In the genomic region with DNA sequence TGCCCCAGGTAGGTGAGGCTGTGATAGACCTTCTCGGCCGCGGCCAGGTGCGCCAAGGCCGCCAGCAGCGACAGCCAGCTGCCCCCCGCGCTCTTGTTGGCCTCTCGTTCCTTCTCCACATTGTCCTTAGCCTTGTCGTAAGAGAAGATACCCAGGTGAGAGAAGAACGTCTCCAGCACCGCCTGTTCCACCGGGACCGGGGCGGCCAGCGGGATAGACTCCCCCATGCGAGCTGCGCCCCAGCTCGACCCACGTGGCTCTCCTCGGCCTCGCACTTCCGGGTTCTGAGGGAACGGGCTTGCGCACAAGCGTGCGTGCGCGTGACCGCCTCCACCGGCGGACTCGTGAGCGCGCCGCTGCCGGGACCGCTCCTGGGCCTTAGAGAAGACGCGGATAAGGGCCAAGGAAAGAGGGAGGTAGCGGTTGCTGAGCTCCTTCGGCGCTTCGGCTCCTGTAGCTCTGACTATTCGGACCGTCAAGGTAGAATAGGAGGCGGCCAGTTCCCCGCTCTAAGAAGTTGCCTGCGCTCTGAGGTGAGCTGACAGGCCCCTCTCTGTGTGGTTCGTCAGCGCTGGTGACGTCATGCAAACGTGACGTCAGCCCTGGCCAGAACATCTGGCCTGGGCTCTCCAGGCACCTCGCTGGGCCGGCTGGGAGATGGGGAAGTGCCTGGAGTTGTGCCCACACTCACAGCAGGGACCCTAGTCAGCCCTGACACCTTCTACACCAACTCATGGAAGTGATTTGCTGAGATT, we compare ENCODE assay signal across 8 cellular contexts. TPM values are rescaled to one million over a fixed set of nuclear protein-coding genes. Genes with fewer than 3 reads are reported as not detected.
DNase-seq lines count a peak whose midpoint lies in the region; ATAC-seq and FAIRE-seq lines count a peak whose summit lies in the region.

KICS2 (minus strand) TSS at position 286 of the 755 bp plus-strand sequence; CDS start at position 227, 59 bp downstream.

- H3K4me1 Mint-ChIP-seq in activated CD8-positive, alpha-beta memory T cell treated with anti-CD3 and anti-CD28 coated beads, Interleukin-2, amount 10 ng/mL, durations not matched to agents 7 days and 5 days: peaks cover 34% of the 10 kb centered on the region

- peak within 1 kb of the TSS; percentile 99 for H3K9ac ChIP-seq in endocrine pancreas (ENCODE audit: control insufficient read depth, insufficient read depth, low read length)

- no peaks in the 10 kb centered on the region for H3K9me3 Mint-ChIP-seq in activated CD8-positive, alpha-beta memory T cell treated with anti-CD3 and anti-CD28 coated beads, Interleukin-2, amount 10 ng/mL, durations not matched to agents 7 days and 5 days (ENCODE audit: low read depth)

- peak within 1 kb of the TSS; percentile 83 for H3K4me3 ChIP-seq in endocrine pancreas (ENCODE audit: control insufficient read depth, insufficient read depth, low read length)

- no peaks in the 10 kb centered on the region for H3K9me3 ChIP-seq in endocrine pancreas (ENCODE audit: control insufficient read depth, low read length)

- no peaks in the 10 kb centered on the region for H3K36me3 Mint-ChIP-seq in activated CD8-positive, alpha-beta memory T cell treated with anti-CD3 and anti-CD28 coated beads, Interleukin-2, amount 10 ng/mL, durations not matched to agents 7 days and 5 days

- in situ Hi-C loops in Caki2 (cut with HindIII; ENCODE audit: low pct_unique_long_range_greater_than_20kb, low sequenced_read_pairs): no loop called here

- peak within 1 kb of the TSS; percentile 94 for H3K4me3 Mint-ChIP-seq in activated CD8-positive, alpha-beta memory T cell treated with anti-CD3 and anti-CD28 coated beads, Interleukin-2, amount 10 ng/mL, durations not matched to agents 7 days and 5 days

- H3K27me3 Mint-ChIP-seq in activated CD8-positive, alpha-beta memory T cell treated with anti-CD3 and anti-CD28 coated beads, Interleukin-2, amount 10 ng/mL, durations not matched to agents 7 days and 5 days: peaks cover 21% of the 10 kb centered on the region

- DNase-seq in Caki2 (ENCODE audit: low read depth) (peak; percentile 99), HTR-8/SVneo (ENCODE audit: insufficient read length, low spot score) (peak; percentile 94), NOMO-1 treated with DMSO at 0.1 percent for 48 hours (lab: John Stamatoyannopoulos, UW; ENCODE audit: unreplicated experiment) (peak; percentile 80), mesenteric fat pad (ENCODE audit: low spot score) (peak; percentile 96)
- peak; percentile 93 for DNase-seq in activated CD8-positive, alpha-beta memory T cell treated with anti-CD3 and anti-CD28 coated beads, Interleukin-2, amount 10 ng/mL, durations not matched to agents 7 days and 5 days
- peak; percentile 76 for DNase-seq in stimulated activated CD8-positive, alpha-beta memory T cell treated with anti-CD3 and anti-CD28 coated beads, Interleukin-15, amount 100 ng/mL, for 1 hour (ENCODE audit: low read depth)

- H3K36me3 ChIP-seq in endocrine pancreas (ENCODE audit: control insufficient read depth, insufficient read depth, low read length): no peaks in the 10 kb centered on the region

- peak; percentile 87 for FAIRE-seq in HTR-8/SVneo (lab: Jason Lieb, UNC)

- peak; percentile 93 for ATAC-seq in GM21381 (IDR thresholded peaks at IDR 0.05; ENCODE audit: unreplicated experiment)
- peak; percentile 96 for ATAC-seq in activated CD8-positive, alpha-beta memory T cell treated with anti-CD3 and anti-CD28 coated beads, Interleukin-2, amount 10 ng/mL, durations not matched to agents 7 days and 5 days

- H3K27me3 ChIP-seq in endocrine pancreas (ENCODE audit: control insufficient read depth, insufficient read depth, low read length): no peaks in the 10 kb centered on the region

- peaks cover 15% of the 10 kb centered on the region for H3K4me1 ChIP-seq in endocrine pancreas (ENCODE audit: control insufficient read depth, insufficient read depth, low read length)

- CTCF ChIA-PET in activated CD8-positive, alpha-beta memory T cell treated with anti-CD3 and anti-CD28 coated beads, Interleukin-2, amount 10 ng/mL, durations not matched to agents 7 days and 5 days (lab: Charles Lee): no interaction called here

- H3K27ac Mint-ChIP-seq in activated CD8-positive, alpha-beta memory T cell treated with anti-CD3 and anti-CD28 coated beads, Interleukin-2, amount 10 ng/mL, durations not matched to agents 7 days and 5 days: peak within 1 kb of the TSS; percentile 93

RNA-seq across cellular contexts. Expression of gene KICS2, which starts in this region (rescaled TPM):
- total RNA-seq in Caki2 (2014; rRNA removed; shearing (Covaris generic); ENCODE audit: low replicate concordance): 5.2 and 7.2 TPM in 2 replicates
- total RNA-seq in activated CD8-positive, alpha-beta memory T cell treated with anti-CD3 and anti-CD28 coated beads, Interleukin-2, amount 10 ng/mL, durations not matched to agents 7 days and 5 days: 10 to 100 TPM; 10.5 to 11.5 TPM
- total RNA-seq in mesenteric fat pad: 6.8 TPM

Comparison
In these comparisons a context has a peak if more than half of its experiments do, and no peak if none do; other contexts are left out.
1. Peak in every context shown above with its lines: DNase-seq, ATAC-seq and H3K4me3 ChIP-seq.